Comparison of ENCODE assay signal across 8 cellular contexts in the genomic region with DNA sequence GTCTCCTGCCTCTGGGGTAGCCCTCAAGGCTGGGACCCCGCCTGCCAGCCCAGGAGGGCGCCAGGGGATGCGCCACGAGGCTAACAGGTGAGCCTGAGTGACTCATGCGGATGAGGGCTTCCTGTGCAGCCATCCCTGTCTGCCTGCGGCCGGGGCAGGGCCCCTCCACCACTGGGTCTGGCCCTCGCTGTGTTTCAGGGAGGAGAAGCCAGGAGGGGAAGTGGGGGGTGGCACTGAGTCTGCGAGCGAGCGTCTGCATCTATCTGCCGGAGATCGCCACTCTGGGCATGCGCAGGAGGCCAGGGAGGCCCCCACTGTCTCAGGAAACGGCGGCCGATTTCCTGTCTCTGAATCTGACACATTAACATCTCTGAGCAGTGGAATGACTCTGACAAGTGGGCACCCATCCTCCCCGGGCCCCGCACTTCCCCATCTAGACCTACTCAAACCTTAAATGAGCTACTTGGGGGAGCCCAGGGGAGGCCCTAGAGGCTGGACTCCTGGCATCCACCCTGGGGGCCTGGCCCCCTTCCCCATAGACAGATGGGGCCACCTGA. TPM values are rescaled to one million over a fixed set of nuclear protein-coding genes. Genes with fewer than 3 reads are reported as not detected.
A peak's percentile ranks its signal among the peaks of the same experiment; 100 is the strongest.
DNase-seq lines count a peak whose midpoint lies in the region; ATAC-seq and TF ChIP-seq lines count a peak whose summit lies in the region.

No MANE protein-coding gene starts in this region.

- ATAC-seq in HG03097 (IDR thresholded peaks at IDR 0.05; ENCODE audit: low FRiP score, unreplicated experiment) = peak; percentile 80
- peak; percentile 94 for ATAC-seq in stimulated activated memory B cell treated with anti-CD40 and anti-IgM and Interleukin-4, amounts not matched to agents 10 μg/mL and 1 μg/mL and 100 μg/mL, for 72 hours

- CTCF ChIA-PET in MCF 10A (lab: Yijun Ruan, JAX) = interaction anchor here (0.6 kb wide), 1 partner anchor 1007 kb away, joined by 3 read pairs; no protein-coding TSS in a partner anchor

- H3K36me3 Mint-ChIP-seq in MCF 10A (ENCODE audit: insufficient read depth, unreplicated experiment) = peaks cover 35% of the 10 kb centered on the region
- peaks cover 29% of the 10 kb centered on the region for H3K36me3 Mint-ChIP-seq in stimulated activated memory B cell treated with anti-CD40 and anti-IgM and Interleukin-4, amounts not matched to agents 10 μg/mL and 1 μg/mL and 100 μg/mL, for 72 hours

- H3K36me3 ChIP-seq in breast epithelium (no peaks in the 10 kb centered on the region), esophagus squamous epithelium (peaks cover 0 to 68% (median 5%) of the 10 kb centered on the region in 3 donors), muscle layer of duodenum (ENCODE audit: control insufficient read depth in 1 of 2, insufficient read depth in 2 of 2, low read length in 2 of 2) (peaks cover 0 to 5% of the 10 kb centered on the region in 2 donors)

- H3K27me3 Mint-ChIP-seq in MCF 10A (ENCODE audit: insufficient read depth, unreplicated experiment) = no peaks in the 10 kb centered on the region
- H3K27me3 Mint-ChIP-seq in stimulated activated memory B cell treated with anti-CD40 and anti-IgM and Interleukin-4, amounts not matched to agents 10 μg/mL and 1 μg/mL and 100 μg/mL, for 72 hours = no peaks in the 10 kb centered on the region

- TF ChIP-seq POLR2A in breast epithelium (IDR thresholded peaks at IDR 0.05) (no peak), esophagus squamous epithelium (IDR thresholded peaks at IDR 0.05) (peak in 1 of 4 donors; percentile 56)

- H3K4me1 ChIP-seq in breast epithelium = peaks cover 2 to 10% of the 10 kb centered on the region in 2 donors
- H3K4me1 ChIP-seq in esophagus squamous epithelium = peaks cover 11 to 41% (median 18%) of the 10 kb centered on the region in 3 donors
- peaks cover 4 to 15% of the 10 kb centered on the region in 2 donors for H3K4me1 ChIP-seq in muscle layer of duodenum (ENCODE audit: control insufficient read depth in 1 of 2, insufficient read depth in 2 of 2, low read length in 2 of 2)

- H3K9me3 ChIP-seq in breast epithelium (no peaks in the 10 kb centered on the region), esophagus squamous epithelium (no peaks in the 10 kb centered on the region), muscle layer of duodenum (ENCODE audit: control insufficient read depth in 1 of 2, low read length in 2 of 2) (no peaks in the 10 kb centered on the region)

- H3K27ac Mint-ChIP-seq in MCF 10A (ENCODE audit: low read depth, unreplicated experiment) = no peak overlapping the region
- peak overlapping the region; percentile 92 for H3K27ac Mint-ChIP-seq in stimulated activated memory B cell treated with anti-CD40 and anti-IgM and Interleukin-4, amounts not matched to agents 10 μg/mL and 1 μg/mL and 100 μg/mL, for 72 hours

- POLR2A ChIA-PET in MCF 10A (lab: Yijun Ruan, JAX) = no interaction called here

- H3K9me3 Mint-ChIP-seq in MCF 10A (ENCODE audit: unreplicated experiment) = no peaks in the 10 kb centered on the region
- H3K9me3 Mint-ChIP-seq in stimulated activated memory B cell treated with anti-CD40 and anti-IgM and Interleukin-4, amounts not matched to agents 10 μg/mL and 1 μg/mL and 100 μg/mL, for 72 hours = no peaks in the 10 kb centered on the region

- no peak overlapping the region for H3K4me3 Mint-ChIP-seq in MCF 10A (ENCODE audit: unreplicated experiment)
- H3K4me3 Mint-ChIP-seq in stimulated activated memory B cell treated with anti-CD40 and anti-IgM and Interleukin-4, amounts not matched to agents 10 μg/mL and 1 μg/mL and 100 μg/mL, for 72 hours = peak overlapping the region; percentile 70

- H3K4me3 ChIP-seq in breast epithelium = peak overlapping the region in 2 of 3 donors; percentile 4 to 44
- H3K4me3 ChIP-seq in esophagus squamous epithelium = peak overlapping the region in 1 of 4 donors; percentile 47
- peak overlapping the region; percentile 7 to 9 for H3K4me3 ChIP-seq in muscle layer of duodenum (ENCODE audit: low read depth in 1 of 2, low read length in 2 of 2)

- DNase-seq in breast epithelium (ENCODE audit: low spot score in 2 of 2) = peak in 1 of 2 donors; percentile 68
- no peak for DNase-seq in MCF 10A (ENCODE audit: unreplicated experiment)
- peak; percentile 89 for DNase-seq in NK-92 (lab: John Stamatoyannopoulos, UW; ENCODE audit: unreplicated experiment)
- DNase-seq in activated CD8-positive, alpha-beta memory T cell treated with anti-CD3 and anti-CD28 coated beads, Interleukin-2, amount 50 U/mL, for 24 hours (ENCODE audit: extremely low read depth) = peak; percentile 99
- peak; percentile 76 for DNase-seq in esophagus squamous epithelium (lab: John Stamatoyannopoulos, UW)

- 0 to 45% methylated on average over 3 to 11 of the region's 19 CpGs for WGBS in esophagus squamous epithelium, 2 donors

- H3K27me3 ChIP-seq in breast epithelium (no peaks in the 10 kb centered on the region), esophagus squamous epithelium (no peaks in the 10 kb centered on the region), muscle layer of duodenum (ENCODE audit: low read depth, low read length) (no peaks in the 10 kb centered on the region)

- intact Hi-C loops in breast epithelium (cut with DNase I; ENCODE audit: low total_unique reads) (no loop called here), MCF 10A (cut with micrococcal nuclease) (no loop called here), esophagus squamous epithelium (cut with DNase I) (no loop called here)

- H3K4me1 Mint-ChIP-seq in MCF 10A (ENCODE audit: insufficient read depth, unreplicated experiment) = peaks cover 5% of the 10 kb centered on the region
- peaks cover 80% of the 10 kb centered on the region for H3K4me1 Mint-ChIP-seq in stimulated activated memory B cell treated with anti-CD40 and anti-IgM and Interleukin-4, amounts not matched to agents 10 μg/mL and 1 μg/mL and 100 μg/mL, for 72 hours

- BruUV-seq in MCF 10A (replicated peaks; lab: Mats Ljungman, UMichigan) = no TSS peak

- H3K27ac ChIP-seq in breast epithelium (peak overlapping the region; percentile 90 to 95), esophagus squamous epithelium (peak overlapping the region; percentile 74 to 93 (median 84)), muscle layer of duodenum (ENCODE audit: low read length) (peak overlapping the region; percentile 77)

- TF ChIP-seq CTCF in breast epithelium (IDR thresholded peaks at IDR 0.05) = no peak
- no peak for TF ChIP-seq CTCF in MCF 10A (IDR thresholded peaks at IDR 0.05; ENCODE audit: unreplicated experiment)
- no peak for TF ChIP-seq CTCF in esophagus squamous epithelium (IDR thresholded peaks at IDR 0.05)

RNA-seq across cellular contexts. Expression of gene RFX1, which starts 19.7 kb away (rescaled TPM):
- total RNA-seq in breast epithelium (1 to 10 TPM; 2.6 to 3.7 (median 3.6) TPM), MCF 10A (2022) (16.8 and 17.7 TPM in 2 replicates), esophagus squamous epithelium (1 to 10 TPM; 1.8 to 7.5 (median 3.9) TPM)

RNA-seq across cellular contexts. Expression of gene DCAF15, which starts 34.1 kb away (rescaled TPM):
- 10 to 100 TPM; 13.4 to 22.7 (median 19.0) TPM for total RNA-seq in breast epithelium
- total RNA-seq in MCF 10A (2022) = 17.6 and 19.3 TPM in 2 replicates
- total RNA-seq in esophagus squamous epithelium = 10 to 100 TPM; 14.7 to 23.1 (median 19.5) TPM

RNA-seq across cellular contexts. Expression of gene RLN3, which starts 41.5 kb away (rescaled TPM):
- total RNA-seq in breast epithelium = not detected
- total RNA-seq in MCF 10A (2022) = not detected in 2 replicates
- total RNA-seq in esophagus squamous epithelium = not detected

RNA-seq across cellular contexts. Expression of gene IL27RA, which starts 45.1 kb away (rescaled TPM):
- total RNA-seq in breast epithelium = 10 to 100 TPM in 1 of 3 donors, 1 to 10 TPM in 2; 5.1 to 11.0 (median 5.2) TPM
- 1.7 and 2.7 TPM in 2 replicates for total RNA-seq in MCF 10A (2022)
- total RNA-seq in esophagus squamous epithelium = 1 to 10 TPM in 3 of 4 donors, under 1 TPM in 1; 0.83 to 4.9 (median 2.1) TPM

RNA-seq across cellular contexts. Expression of gene PODNL1, which starts 48.2 kb away (rescaled TPM):
- total RNA-seq in breast epithelium = 1 to 10 TPM in 2 of 3 donors, under 1 TPM in 1; 0.80 to 8.8 (median 2.3) TPM
- total RNA-seq in MCF 10A (2022) = 0.25 and 0.51 TPM in 2 replicates
- total RNA-seq in esophagus squamous epithelium = 1 to 10 TPM; 2.3 to 8.0 (median 3.3) TPM
